Comparison of ENCODE assay signal across 14 cellular contexts in genomic region chr6:121794630-121795029, GRCh38.
DNase-seq lines count a peak whose midpoint lies in the region; ATAC-seq and FAIRE-seq lines count a peak whose summit lies in the region.
"Had no signal": no experiment of that assay in that cellular context is flagged by ENCODE, and none has a peak within 500 bp of the region (broad histone marks: within the 10 kb centered on the region; RNA-seq: fewer than 3 reads in every experiment).

No MANE protein-coding gene starts in this region.

- no peaks in the 10 kb centered on the region for H4K20me1 ChIP-seq in GM23248 (ENCODE audit: insufficient read depth)

- H3K27me3 ChIP-seq in GM23248 (replicated peaks; ENCODE audit: insufficient read depth) (no peaks in the 10 kb centered on the region), small intestine (ENCODE audit: control insufficient read depth in 2 of 2, insufficient read depth in 2 of 2, low read length in 2 of 2) (no peaks in the 10 kb centered on the region)
- H3K27me3 ChIP-seq: right atrium auricular region had no signal

- FAIRE-seq in small intestine (lab: Jason Lieb, UNC), result no peak

- peak; percentile 62 for ATAC-seq in esophagus mucosa
- no peak for ATAC-seq in HG03571 (IDR thresholded peaks at IDR 0.05; ENCODE audit: unreplicated experiment)
- ATAC-seq: left lobe of liver had no signal

- in situ Hi-C loops in GM23248 (cut with MboI), result no loop called here

- H3K4me1 ChIP-seq in GM23248 (ENCODE audit: insufficient read depth), result peaks cover 33% of the 10 kb centered on the region
- H3K4me1 ChIP-seq in small intestine (ENCODE audit: control insufficient read depth in 2 of 2, insufficient read depth in 1 of 2, low read depth in 1 of 2, low read length in 1 of 2), result no peaks in the 10 kb centered on the region
- H3K4me1 ChIP-seq: right atrium auricular region had no signal

- peak overlapping the region; percentile 33 for H3K4me2 ChIP-seq in GM23248 (ENCODE audit: unreplicated experiment)

- H3K4me3 ChIP-seq in GM23248 (no peak overlapping the region), small intestine (ENCODE audit: low read depth in 1 of 2, low read length in 2 of 2) (no peak overlapping the region)
- H3K4me3 ChIP-seq: right atrium auricular region had no signal

- H3K36me3 ChIP-seq in GM23248 (ENCODE audit: low read depth) (no peaks in the 10 kb centered on the region), small intestine (ENCODE audit: control insufficient read depth in 2 of 2, insufficient read depth in 2 of 2, low read length in 2 of 2) (no peaks in the 10 kb centered on the region)
- H3K36me3 ChIP-seq: right atrium auricular region, WERI-Rb-1 had no signal

- WGBS in GM23248 (ENCODE audit: low coverage in 1 of 2, low lambda C conversion rate in 2 of 2, missing lambda C conversion rate in 2 of 2), 2 experiments, result 0 to 2% methylated on average over 2 of the region's 2 CpGs
- WGBS in small intestine, 3 donors, result 72 to 81% (median 80%) methylated on average over 2 of the region's 2 CpGs

- H3K9me2 ChIP-seq in GM23248 (ENCODE audit: insufficient read depth), result no peaks in the 10 kb centered on the region

- H3F3A ChIP-seq in GM23248 (ENCODE audit: insufficient read depth), result no peaks in the 10 kb centered on the region

- H3K27ac ChIP-seq in GM23248 (peak overlapping the region; percentile 76), small intestine (ENCODE audit: low read depth in 1 of 2, low read length in 1 of 2) (no peak overlapping the region)
- H3K27ac ChIP-seq: HL-60, right atrium auricular region, WERI-Rb-1 had no signal

- DNase-seq in GM23248, result peak; percentile 97
- peak; percentile 93 for DNase-seq in RPMI7951 (ENCODE audit: low read depth)
- DNase-seq in renal cortical epithelial cell (ENCODE audit: low read depth), result peak; percentile 94
- no peak for DNase-seq in superior temporal gyrus (ENCODE audit: extremely low spot score)
- DNase-seq in small intestine, result no peak
- DNase-seq in stimulated activated CD4-positive, alpha-beta T cell treated with anti-CD3 and anti-CD28 coated beads, Interleukin-2, amount 100 ng/mL, for 48 hours, result no peak
- DNase-seq: H9, NCI-H1436 treated with DMSO at 0.1 percent for 48 hours, WERI-Rb-1 had no signal

- H2AFZ ChIP-seq in GM23248, result no peak overlapping the region

- H3K9ac ChIP-seq in GM23248, result peak overlapping the region; percentile 40

- H3K79me2 ChIP-seq in GM23248 (ENCODE audit: insufficient read depth), result no peaks in the 10 kb centered on the region

- H3K9me3 ChIP-seq in GM23248 (ENCODE audit: low read depth), result no peaks in the 10 kb centered on the region
- no peaks in the 10 kb centered on the region for H3K9me3 ChIP-seq in small intestine (ENCODE audit: control insufficient read depth, low read depth)

Comparison
In these comparisons a context has a peak if more than half of its experiments do, and no peak if none do; other contexts are left out.
1. DNase-seq: peak in GM23248 (single experiment), RPMI7951 (single experiment) and renal cortical epithelial cell (single experiment); none in superior temporal gyrus (single experiment), small intestine (single experiment) and stimulated activated CD4-positive, alpha-beta T cell treated with anti-CD3 and anti-CD28 coated beads, Interleukin-2, amount 100 ng/mL, for 48 hours (0 of 2).